ENCODE assay signal across 18 cellular contexts in genomic region chrX:52979993-52980392, GRCh38. TPM values are rescaled to one million over a fixed set of nuclear protein-coding genes. Genes with fewer than 3 reads are reported as not detected.
DNase-seq lines count a peak whose midpoint lies in the region; ATAC-seq and TF ChIP-seq lines count a peak whose summit lies in the region.
"Had no signal": no experiment of that assay in that cellular context is flagged by ENCODE, and none has a peak within 500 bp of the region (broad histone marks: within the 10 kb centered on the region; RNA-seq: fewer than 3 reads in every experiment).

No MANE protein-coding gene starts in this region.

- H3K27me3 Mint-ChIP-seq in immature natural killer cell (ENCODE audit: low read depth in 3 of 3): peaks cover 0 to 6% (median 3%) of the 10 kb centered on the region in 3 donors
- H3K27me3 Mint-ChIP-seq: naive thymus-derived CD8-positive, alpha-beta T cell had no signal

- intact Hi-C loops in heart left ventricle (cut with DNase I) (no loop called here), Right ventricle myocardium inferior (cut with DNase I) (no loop called here), ascending aorta (cut with DNase I) (no loop called here)

- H3K4me3 Mint-ChIP-seq in immature natural killer cell: no peak overlapping the region
- H3K4me3 Mint-ChIP-seq: activated CD8-positive, alpha-beta T cell treated with anti-CD3 and anti-CD28 coated beads, Interleukin-2, amount 10 ng/mL, durations not matched to agents 7 days and 5 days; CD8-positive, alpha-beta T cell; naive thymus-derived CD8-positive, alpha-beta T cell; T-cell; WTC11 had no signal

- no peaks in the 10 kb centered on the region for H3K4me1 Mint-ChIP-seq in immature natural killer cell

- peak overlapping the region in 7 of 12 donors; percentile 3 to 64 (median 43) for H3K27ac ChIP-seq in heart left ventricle
- peak overlapping the region; percentile 44 to 62 for H3K27ac ChIP-seq in ascending aorta
- no peak overlapping the region for H3K27ac ChIP-seq in mesendoderm (ENCODE audit: low read depth, low read length)
- peak overlapping the region; percentile 1 to 49 (median 43) for H3K27ac ChIP-seq in upper lobe of left lung
- H3K27ac ChIP-seq: colonic mucosa, psoas muscle had no signal

- no peak overlapping the region for H3K4ac ChIP-seq in mesendoderm (ENCODE audit: low read depth, low read length)

- H3K4me1 ChIP-seq in heart left ventricle (peaks cover 0 to 16% (median 4%) of the 10 kb centered on the region in 12 donors), ascending aorta (peaks cover 0 to 2% of the 10 kb centered on the region in 2 donors), mesendoderm (ENCODE audit: control insufficient read depth, low read depth, low read length) (no peaks in the 10 kb centered on the region), upper lobe of left lung (no peaks in the 10 kb centered on the region)
- H3K4me1 ChIP-seq: colonic mucosa had no signal

- no peak overlapping the region for H3K9ac ChIP-seq in mesendoderm (ENCODE audit: low read length)

- H3K36me3 ChIP-seq in heart left ventricle (no peaks in the 10 kb centered on the region), ascending aorta (no peaks in the 10 kb centered on the region), mesendoderm (ENCODE audit: control insufficient read depth, insufficient read depth, low read length) (no peaks in the 10 kb centered on the region), upper lobe of left lung (no peaks in the 10 kb centered on the region)
- H3K36me3 ChIP-seq: colonic mucosa, MG63 had no signal

- H3K79me2 ChIP-seq in mesendoderm (ENCODE audit: control insufficient read depth, insufficient read depth, low read length): no peaks in the 10 kb centered on the region

- H3K36me3 Mint-ChIP-seq in immature natural killer cell: no peaks in the 10 kb centered on the region
- H3K36me3 Mint-ChIP-seq: CD8-positive, alpha-beta T cell; T-cell; WTC11 had no signal

- H3K4me2 ChIP-seq in mesendoderm (ENCODE audit: low read length): no peak overlapping the region

- TF ChIP-seq CTCF in heart left ventricle (IDR thresholded peaks at IDR 0.05): no peak
- TF ChIP-seq CTCF in ascending aorta (IDR thresholded peaks at IDR 0.05): no peak
- no peak for TF ChIP-seq CTCF in upper lobe of left lung (IDR thresholded peaks at IDR 0.05)

- H3K79me1 ChIP-seq in mesendoderm (ENCODE audit: low read length): no peaks in the 10 kb centered on the region

- H2BK15ac ChIP-seq in mesendoderm (replicated peaks; ENCODE audit: low read depth): no peak overlapping the region

- H3K9me3 Mint-ChIP-seq in immature natural killer cell: no peaks in the 10 kb centered on the region
- H3K9me3 Mint-ChIP-seq: CD8-positive, alpha-beta T cell; naive thymus-derived CD8-positive, alpha-beta T cell; T-cell; WTC11 had no signal

- H3K27ac Mint-ChIP-seq in immature natural killer cell: no peak overlapping the region
- H3K27ac Mint-ChIP-seq: activated CD8-positive, alpha-beta T cell treated with anti-CD3 and anti-CD28 coated beads, Interleukin-2, amount 10 ng/mL, durations not matched to agents 7 days and 5 days; CD8-positive, alpha-beta T cell; T-cell had no signal

- H2BK5ac ChIP-seq in mesendoderm (ENCODE audit: low read length): no peak overlapping the region

- no peak overlapping the region for H2BK120ac ChIP-seq in mesendoderm (ENCODE audit: low read depth, low read length)

- DNase-seq in heart left ventricle: no peak
- no peak for DNase-seq in Right ventricle myocardium inferior (ENCODE audit: missing footprints)
- DNase-seq in ascending aorta (ENCODE audit: low spot score in 2 of 2): no peak
- peak; percentile 70 for DNase-seq in mesendoderm
- no peak for DNase-seq in upper lobe of left lung
- DNase-seq in immature natural killer cell: no peak
- no peak for DNase-seq in DMS53 (lab: John Stamatoyannopoulos, UW)
- DNase-seq: activated CD8-positive, alpha-beta T cell treated with anti-CD3 and anti-CD28 coated beads, Interleukin-2, amount 10 ng/mL, durations not matched to agents 7 days and 5 days; colonic mucosa; GF-D8; naive thymus-derived CD8-positive, alpha-beta T cell; NCI-H2029; T-cell had no signal

- TF ChIP-seq EP300 in upper lobe of left lung (IDR thresholded peaks at IDR 0.05): no peak

- H3K9me3 ChIP-seq in heart left ventricle (no peaks in the 10 kb centered on the region), ascending aorta (no peaks in the 10 kb centered on the region), upper lobe of left lung (no peaks in the 10 kb centered on the region)
- H3K9me3 ChIP-seq: colonic mucosa, MG63, psoas muscle had no signal

- H3K4me3 ChIP-seq in heart left ventricle: no peak overlapping the region
- no peak overlapping the region for H3K4me3 ChIP-seq in ascending aorta
- H3K4me3 ChIP-seq in mesendoderm (ENCODE audit: low read length): no peak overlapping the region
- H3K4me3 ChIP-seq in upper lobe of left lung: no peak overlapping the region
- H3K4me3 ChIP-seq: colonic mucosa, MG63, psoas muscle had no signal

- no peak overlapping the region for H4K8ac ChIP-seq in mesendoderm (ENCODE audit: low read depth, low read length)

- 78 to 94% (median 89%) methylated on average over 4 of the region's 4 CpGs for WGBS in heart left ventricle, 4 donors
- no CpG with 5 or more reads among the region's 4 CpGs for WGBS in mesendoderm (ENCODE audit: extremely low coverage, insufficient coverage, low lambda C conversion rate)
- 86 to 98% methylated on average over 4 of the region's 4 CpGs for WGBS in upper lobe of left lung, 2 donors

- ATAC-seq in heart left ventricle: no peak
- no peak for ATAC-seq in Right ventricle myocardium inferior
- no peak for ATAC-seq in upper lobe of left lung (ENCODE audit: low FRiP score in 2 of 2)
- ATAC-seq in HG03378 (IDR thresholded peaks at IDR 0.05; ENCODE audit: unreplicated experiment): no peak
- ATAC-seq: activated CD8-positive, alpha-beta T cell treated with anti-CD3 and anti-CD28 coated beads, Interleukin-2, amount 10 ng/mL, durations not matched to agents 7 days and 5 days; CD8-positive, alpha-beta T cell; naive thymus-derived CD8-positive, alpha-beta T cell; T-cell; WTC11 had no signal

- no peak overlapping the region for H3K23ac ChIP-seq in mesendoderm (ENCODE audit: low read length)

- no peak overlapping the region for H3K56ac ChIP-seq in mesendoderm (ENCODE audit: low read length)

- TF ChIP-seq POLR2A in heart left ventricle (IDR thresholded peaks at IDR 0.05) (no peak), upper lobe of left lung (IDR thresholded peaks at IDR 0.05) (no peak)

- no peak overlapping the region for H3K18ac ChIP-seq in mesendoderm (ENCODE audit: low read length)

- H3K27me3 ChIP-seq in heart left ventricle (peaks cover 0 to 11% (median 0%) of the 10 kb centered on the region in 9 donors), ascending aorta (no peaks in the 10 kb centered on the region), mesendoderm (ENCODE audit: insufficient read depth, low read length, poor library complexity) (no peaks in the 10 kb centered on the region), upper lobe of left lung (no peaks in the 10 kb centered on the region)
- H3K27me3 ChIP-seq: colonic mucosa, MG63 had no signal

- H4K5ac ChIP-seq in mesendoderm (ENCODE audit: low read length): no peak overlapping the region

- H2AK5ac ChIP-seq in mesendoderm (ENCODE audit: low read length): no peak overlapping the region

RNA-seq across cellular contexts. Expression of gene FAM156A, which starts 21.7 kb away (rescaled TPM):
- total RNA-seq in heart left ventricle (1 to 10 TPM; 3.6 to 8.7 (median 7.0) TPM), Right ventricle myocardium inferior (7.3 TPM), ascending aorta (50.9 TPM), upper lobe of left lung (10 to 100 TPM; 12.0 to 60.8 (median 17.6) TPM)
- polyA plus RNA-seq in heart left ventricle (10 to 100 TPM in 1 of 2 donors, 1 to 10 TPM in 1; 6.5 to 12.9 TPM), immature natural killer cell (1 to 10 TPM; 4.6 to 6.4 (median 5.6) TPM)
- 6.8 TPM for polyA plus RNA-seq in mesendoderm (2013, experiment 1 of 2)
- polyA plus RNA-seq in mesendoderm (2013, experiment 2 of 2): 6.7 TPM
